16 cellular contexts compared by ENCODE assay signal in genomic region chr1:41733725-41734124, GRCh38.
A peak's percentile ranks its signal among the peaks of the same experiment; 100 is the strongest.
DNase-seq lines count a peak whose midpoint lies in the region; ATAC-seq and TF ChIP-seq lines count a peak whose summit lies in the region.
"Had no signal": no experiment of that assay in that cellular context is flagged by ENCODE, and none has a peak within 500 bp of the region (broad histone marks: within the 10 kb centered on the region; RNA-seq: fewer than 3 reads in every experiment).

No MANE protein-coding gene starts in this region.

- H3K4me1 Mint-ChIP-seq in activated CD4-positive, alpha-beta T cell treated with anti-CD3 and anti-CD28 coated beads, Interleukin-2, amount 10 ng/mL, durations not matched to agents 7 days and 5 days, result peaks cover 27% of the 10 kb centered on the region
- peaks cover 90% of the 10 kb centered on the region for H3K4me1 Mint-ChIP-seq in CD14-positive monocyte
- peaks cover 91% of the 10 kb centered on the region for H3K4me1 Mint-ChIP-seq in dendritic cell treated with granulocyte-macrophage colony-stimulating factor and Interleukin-4, amounts not matched to agents 40 ng/mL and 50 ng/mL, for 4 days (ENCODE audit: low read depth)
- H3K4me1 Mint-ChIP-seq in stimulated activated memory B cell treated with anti-CD40 and anti-IgM and Interleukin-4, amounts not matched to agents 10 μg/mL and 1 μg/mL and 100 μg/mL, for 72 hours, result peaks cover 73% of the 10 kb centered on the region

- no peaks in the 10 kb centered on the region for H3K27me3 ChIP-seq in stomach
- H3K27me3 ChIP-seq: BLaER1 had no signal

- no peaks in the 10 kb centered on the region for H3K36me3 Mint-ChIP-seq in activated CD4-positive, alpha-beta T cell treated with anti-CD3 and anti-CD28 coated beads, Interleukin-2, amount 10 ng/mL, durations not matched to agents 7 days and 5 days (ENCODE audit: low read depth)
- peaks cover 12 to 15% of the 10 kb centered on the region in 2 donors for H3K36me3 Mint-ChIP-seq in CD14-positive monocyte
- H3K36me3 Mint-ChIP-seq in dendritic cell treated with granulocyte-macrophage colony-stimulating factor and Interleukin-4, amounts not matched to agents 40 ng/mL and 50 ng/mL, for 4 days (ENCODE audit: low read depth), result no peaks in the 10 kb centered on the region
- H3K36me3 Mint-ChIP-seq in stimulated activated memory B cell treated with anti-CD40 and anti-IgM and Interleukin-4, amounts not matched to agents 10 μg/mL and 1 μg/mL and 100 μg/mL, for 72 hours, result no peaks in the 10 kb centered on the region

- POLR2A ChIA-PET in activated CD4-positive, alpha-beta T cell treated with anti-CD3 and anti-CD28 coated beads, Interleukin-2, amount 10 ng/mL, durations not matched to agents 7 days and 5 days (lab: Charles Lee), result no interaction called here

- no peak for TF ChIP-seq POLR2A in stomach (IDR thresholded peaks at IDR 0.05)

- peaks cover 4% of the 10 kb centered on the region for H3K9me3 Mint-ChIP-seq in activated CD4-positive, alpha-beta T cell treated with anti-CD3 and anti-CD28 coated beads, Interleukin-2, amount 10 ng/mL, durations not matched to agents 7 days and 5 days
- H3K9me3 Mint-ChIP-seq in CD14-positive monocyte, result peaks cover 0 to 14% (median 2%) of the 10 kb centered on the region in 7 donors
- H3K9me3 Mint-ChIP-seq in dendritic cell treated with granulocyte-macrophage colony-stimulating factor and Interleukin-4, amounts not matched to agents 40 ng/mL and 50 ng/mL, for 4 days, result no peaks in the 10 kb centered on the region
- no peaks in the 10 kb centered on the region for H3K9me3 Mint-ChIP-seq in stimulated activated memory B cell treated with anti-CD40 and anti-IgM and Interleukin-4, amounts not matched to agents 10 μg/mL and 1 μg/mL and 100 μg/mL, for 72 hours
- H3K9me3 Mint-ChIP-seq: CD8-positive, alpha-beta memory T cell had no signal

- WGBS in stomach, 5 donors, result 82 to 97% (median 88%) methylated on average over 2 of the region's 2 CpGs

- H3K27me3 Mint-ChIP-seq in activated CD4-positive, alpha-beta T cell treated with anti-CD3 and anti-CD28 coated beads, Interleukin-2, amount 10 ng/mL, durations not matched to agents 7 days and 5 days, result no peaks in the 10 kb centered on the region
- peaks cover 0 to 8% (median 2%) of the 10 kb centered on the region in 3 donors for H3K27me3 Mint-ChIP-seq in CD14-positive monocyte (ENCODE audit: low read depth in 3 of 3)
- H3K27me3 Mint-ChIP-seq in dendritic cell treated with granulocyte-macrophage colony-stimulating factor and Interleukin-4, amounts not matched to agents 40 ng/mL and 50 ng/mL, for 4 days, result peaks cover 12% of the 10 kb centered on the region
- H3K27me3 Mint-ChIP-seq in stimulated activated memory B cell treated with anti-CD40 and anti-IgM and Interleukin-4, amounts not matched to agents 10 μg/mL and 1 μg/mL and 100 μg/mL, for 72 hours, result no peaks in the 10 kb centered on the region

- peak overlapping the region; percentile 2 for H3K27ac Mint-ChIP-seq in activated CD4-positive, alpha-beta T cell treated with anti-CD3 and anti-CD28 coated beads, Interleukin-2, amount 10 ng/mL, durations not matched to agents 7 days and 5 days
- peak overlapping the region in 5 of 7 donors; percentile 14 to 67 (median 46) for H3K27ac Mint-ChIP-seq in CD14-positive monocyte
- H3K27ac Mint-ChIP-seq in dendritic cell treated with granulocyte-macrophage colony-stimulating factor and Interleukin-4, amounts not matched to agents 40 ng/mL and 50 ng/mL, for 4 days, result peak overlapping the region; percentile 60
- H3K27ac Mint-ChIP-seq in stimulated activated memory B cell treated with anti-CD40 and anti-IgM and Interleukin-4, amounts not matched to agents 10 μg/mL and 1 μg/mL and 100 μg/mL, for 72 hours, result peak overlapping the region; percentile 66
- H3K27ac Mint-ChIP-seq: CD8-positive, alpha-beta memory T cell had no signal

- no peak for DNase-seq in activated CD4-positive, alpha-beta T cell treated with anti-CD3 and anti-CD28 coated beads, Interleukin-2, amount 10 ng/mL, durations not matched to agents 7 days and 5 days
- DNase-seq in activated CD4-positive, alpha-beta T cell treated with anti-CD3 and anti-CD28 coated beads for 48 hours, result no peak
- no peak for DNase-seq in CD14-positive monocyte (ENCODE audit: low spot score)
- DNase-seq in SKM-1 (lab: John Stamatoyannopoulos, UW; ENCODE audit: unreplicated experiment), result no peak
- DNase-seq in stomach, result no peak
- no peak for DNase-seq in DMS 273 treated with DMSO at 0.1 percent for 48 hours (lab: John Stamatoyannopoulos, UW)
- DNase-seq: 8988T; CD4-positive, CD25-positive, alpha-beta regulatory T cell; COR-L47; GM23248 had no signal

- CTCF ChIA-PET in activated CD4-positive, alpha-beta T cell treated with anti-CD3 and anti-CD28 coated beads, Interleukin-2, amount 10 ng/mL, durations not matched to agents 7 days and 5 days (lab: Charles Lee), result no interaction called here

- no peak for TF ChIP-seq CTCF in CD14-positive monocyte (IDR thresholded peaks at IDR 0.05)
- TF ChIP-seq CTCF in stomach (IDR thresholded peaks at IDR 0.05), result no peak

- no peak for TF ChIP-seq EP300 in stomach (IDR thresholded peaks at IDR 0.05)

- H3K27ac ChIP-seq in stomach, result no peak overlapping the region
- H3K27ac ChIP-seq: BLaER1, GM23248 had no signal

- H3K9me3 ChIP-seq in stomach, result no peaks in the 10 kb centered on the region
- H3K9me3 ChIP-seq: BLaER1, HAP-1 had no signal

- H3K36me3 ChIP-seq in stomach, result no peaks in the 10 kb centered on the region
- H3K36me3 ChIP-seq: BLaER1, HAP-1 had no signal

- peaks cover 0 to 19% (median 1%) of the 10 kb centered on the region in 4 donors for H3K4me1 ChIP-seq in stomach
- H3K4me1 ChIP-seq: HAP-1 had no signal

- H3K4me3 ChIP-seq in stomach, result no peak overlapping the region
- H3K4me3 ChIP-seq: BLaER1, GM23248, HAP-1 had no signal

- intact Hi-C loops in CD14-positive monocyte (cut with micrococcal nuclease), result loop anchor here in 1 of 2 donors (5.0 kb wide), 1 partner anchor 69 kb away; no protein-coding TSS in a partner anchor
- intact Hi-C loops in dendritic cell treated with granulocyte-macrophage colony-stimulating factor and Interleukin-4, amounts not matched to agents 40 ng/mL and 50 ng/mL, for 4 days (cut with micrococcal nuclease), result no loop called here
- intact Hi-C loops in stomach (cut with DNase I; ENCODE audit: low total_unique reads), result no loop called here

- ATAC-seq in stimulated activated memory B cell treated with anti-CD40 and anti-IgM and Interleukin-4, amounts not matched to agents 10 μg/mL and 1 μg/mL and 100 μg/mL, for 72 hours, result no peak
- ATAC-seq: HepG2 had no signal

- H3K4me3 Mint-ChIP-seq in activated CD4-positive, alpha-beta T cell treated with anti-CD3 and anti-CD28 coated beads, Interleukin-2, amount 10 ng/mL, durations not matched to agents 7 days and 5 days, result no peak overlapping the region
- H3K4me3 Mint-ChIP-seq in CD14-positive monocyte, result no peak overlapping the region
- no peak overlapping the region for H3K4me3 Mint-ChIP-seq in dendritic cell treated with granulocyte-macrophage colony-stimulating factor and Interleukin-4, amounts not matched to agents 40 ng/mL and 50 ng/mL, for 4 days
- no peak overlapping the region for H3K4me3 Mint-ChIP-seq in stimulated activated memory B cell treated with anti-CD40 and anti-IgM and Interleukin-4, amounts not matched to agents 10 μg/mL and 1 μg/mL and 100 μg/mL, for 72 hours
- H3K4me3 Mint-ChIP-seq: CD8-positive, alpha-beta memory T cell had no signal

Comparison
In these comparisons a context has a peak if more than half of its experiments do, and no peak if none do; other contexts are left out.
1. H3K27ac Mint-ChIP-seq: peak in every context shown above with its lines; median percentile 66 in stimulated activated memory B cell treated with anti-CD40 and anti-IgM and Interleukin-4, amounts not matched to agents 10 μg/mL and 1 μg/mL and 100 μg/mL, for 72 hours; 60 in dendritic cell treated with granulocyte-macrophage colony-stimulating factor and Interleukin-4, amounts not matched to agents 40 ng/mL and 50 ng/mL, for 4 days; 46 in CD14-positive monocyte; 2 in activated CD4-positive, alpha-beta T cell treated with anti-CD3 and anti-CD28 coated beads, Interleukin-2, amount 10 ng/mL, durations not matched to agents 7 days and 5 days.